ENCODE assay signal across 1 cellular context in genomic region chr1:234600418-234601216, GRCh38.
A peak's percentile ranks its signal among the peaks of the same experiment; 100 is the strongest.
TF ChIP-seq lines count a peak whose summit lies in the region.

No MANE protein-coding gene starts in this region.

TF ChIP-seq in HepG2, 621 proteins besides CTCF, POLR2A, EP300 and RAD21 (continued from another document and continues in another):
- peak in 1 of 2 experiments; percentile 59; a peak in 1 of 4 replicates for TF ChIP-seq REST (IDR thresholded peaks at IDR 0.05; ENCODE audit: borderline replicate concordance in 1 of 2, low read depth in 1 of 2, low read length in 2 of 2)
- TF ChIP-seq ZXDC (CRISPR knock-in tag; IDR thresholded peaks at IDR 0.05) = no peak
- TF ChIP-seq CBX1 (IDR thresholded peaks at IDR 0.05; ENCODE audit: low read depth) = no peak
- TF ChIP-seq ATF7-NPFF (CRISPR knock-in tag; IDR thresholded peaks at IDR 0.05; ENCODE audit: low read depth) = no peak
- TF ChIP-seq ZSCAN21 (CRISPR knock-in tag; IDR thresholded peaks at IDR 0.05; ENCODE audit: borderline replicate concordance) = no peak
- no peak for TF ChIP-seq GLI4 (CRISPR knock-in tag; IDR thresholded peaks at IDR 0.05; ENCODE audit: borderline replicate concordance)
- peak; percentile 74 for TF ChIP-seq HMG20A (CRISPR knock-in tag; IDR thresholded peaks at IDR 0.05; ENCODE audit: borderline replicate concordance)
- TF ChIP-seq KLF11 (CRISPR knock-in tag; IDR thresholded peaks at IDR 0.05) = peak; percentile 69
- peak; percentile 61; the same call in 1 of the 2 replicates for TF ChIP-seq ETV5 (CRISPR knock-in tag; IDR thresholded peaks at IDR 0.05; ENCODE audit: borderline replicate concordance)
- TF ChIP-seq SOX5 (CRISPR knock-in tag; IDR thresholded peaks at IDR 0.05; ENCODE audit: borderline replicate concordance) = peak; percentile 80; the same call in 1 of the 2 replicates
- TF ChIP-seq ZNF121 (CRISPR knock-in tag; IDR thresholded peaks at IDR 0.05) = no peak
- TF ChIP-seq PRDM10 (CRISPR knock-in tag; IDR thresholded peaks at IDR 0.05; ENCODE audit: low read depth) = peak; percentile 13; the same call in 1 of the 2 replicates
- TF ChIP-seq IRF1 (CRISPR knock-in tag; IDR thresholded peaks at IDR 0.05; ENCODE audit: low read depth) = no peak
- peak; percentile 55; the same call in 1 of the 2 replicates for TF ChIP-seq FOXK2 (IDR thresholded peaks at IDR 0.05)
- no peak for TF ChIP-seq ZNF839 (CRISPR knock-in tag; IDR thresholded peaks at IDR 0.05; ENCODE audit: borderline replicate concordance)
- TF ChIP-seq NR2C2 (CRISPR knock-in tag; IDR thresholded peaks at IDR 0.05; ENCODE audit: borderline replicate concordance) = peak; percentile 50
- TF ChIP-seq POLR2AphosphoS5 (IDR thresholded peaks at IDR 0.05; ENCODE audit: low read depth, low read length) = peak; percentile 68
- TF ChIP-seq CEBPG (CRISPR knock-in tag; IDR thresholded peaks at IDR 0.05) = peak; percentile 62
- TF ChIP-seq FOXA1 (IDR thresholded peaks at IDR 0.05) = no peak
- peak; percentile 83 for TF ChIP-seq FOXA1 (CRISPR knock-in tag; IDR thresholded peaks at IDR 0.05)
- peak; percentile 41; the same call in 1 of the 2 replicates for TF ChIP-seq PHF21A (CRISPR knock-in tag; IDR thresholded peaks at IDR 0.05)
- TF ChIP-seq HOXA3 (CRISPR knock-in tag; IDR thresholded peaks at IDR 0.05) = 0 out of 2 replicates have a peak, but pooled peaks have one; percentile 10
- TF ChIP-seq ETS1 (CRISPR knock-in tag; IDR thresholded peaks at IDR 0.05) = no peak
- peak; percentile 56; the same call in 1 of the 2 replicates for TF ChIP-seq TCF7L2 (IDR thresholded peaks at IDR 0.05; ENCODE audit: low read depth, low read length)
- 0 out of 2 replicates have a peak, but pooled peaks have one; percentile 8 for TF ChIP-seq ZNF510 (CRISPR knock-in tag; IDR thresholded peaks at IDR 0.05; ENCODE audit: low read depth)
- TF ChIP-seq SOX6 (IDR thresholded peaks at IDR 0.05) = no peak
- TF ChIP-seq SOX6 (CRISPR knock-in tag; IDR thresholded peaks at IDR 0.05) = peak; percentile 91
- 0 out of 2 replicates have a peak, but pooled peaks have one; percentile 33 for TF ChIP-seq ELF3 (CRISPR knock-in tag; IDR thresholded peaks at IDR 0.05)
- TF ChIP-seq FOXP4 (CRISPR knock-in tag; IDR thresholded peaks at IDR 0.05) = peak; percentile 69; the same call in 1 of the 2 replicates
- TF ChIP-seq SPEN (CRISPR knock-in tag; IDR thresholded peaks at IDR 0.05; ENCODE audit: low read depth) = 0 out of 2 replicates have a peak, but pooled peaks have one; percentile 12
- TF ChIP-seq ZBTB7B (CRISPR knock-in tag; IDR thresholded peaks at IDR 0.05) = peak; percentile 80; the same call in 1 of the 2 replicates
- peak; percentile 38; the same call in 1 of the 2 replicates for TF ChIP-seq MEF2D (CRISPR knock-in tag; IDR thresholded peaks at IDR 0.05)
- peak; percentile 61 for TF ChIP-seq FOXA3 (CRISPR knock-in tag; IDR thresholded peaks at IDR 0.05)
- TF ChIP-seq GATA4 (IDR thresholded peaks at IDR 0.05; ENCODE audit: borderline replicate concordance, low read depth) = peak; percentile 59; the same call in 1 of the 2 replicates
- peak; percentile 90 for TF ChIP-seq MED1 (CRISPR knock-in tag; IDR thresholded peaks at IDR 0.05)
- TF ChIP-seq SATB2 (CRISPR knock-in tag; IDR thresholded peaks at IDR 0.05) = no peak
- peak; percentile 66; the same call in 1 of the 2 replicates for TF ChIP-seq DRAP1 (CRISPR knock-in tag; IDR thresholded peaks at IDR 0.05)
- 0 out of 2 replicates have a peak, but pooled peaks have one; percentile 17 for TF ChIP-seq MIXL1 (CRISPR knock-in tag; IDR thresholded peaks at IDR 0.05)
- no peak for TF ChIP-seq ZKSCAN5 (CRISPR knock-in tag; IDR thresholded peaks at IDR 0.05)
- 0 out of 2 replicates have a peak, but pooled peaks have one; percentile 11 for TF ChIP-seq ZNF331 (CRISPR knock-in tag; IDR thresholded peaks at IDR 0.05)
- TF ChIP-seq ZFP1 (CRISPR knock-in tag; IDR thresholded peaks at IDR 0.05) = no peak
- TF ChIP-seq ISL2 (CRISPR knock-in tag; IDR thresholded peaks at IDR 0.05) = no peak; the same call in none of the 2 replicates
- TF ChIP-seq SIX1 (CRISPR knock-in tag; IDR thresholded peaks at IDR 0.05; ENCODE audit: borderline replicate concordance) = peak; percentile 54; the same call in 1 of the 2 replicates
- 0 out of 4 replicates have a peak, but pooled peaks of 1 of the 2 experiments have one; percentile 16 for TF ChIP-seq NR2F1 (CRISPR knock-in tag; IDR thresholded peaks at IDR 0.05)
- peak; percentile 45; the same call in 1 of the 2 replicates for TF ChIP-seq PATZ1 (CRISPR knock-in tag; IDR thresholded peaks at IDR 0.05)
- peak; percentile 27; the same call in 1 of the 2 replicates for TF ChIP-seq NR2F6 (IDR thresholded peaks at IDR 0.05)
- peak; percentile 47; the same call in 1 of the 2 replicates for TF ChIP-seq NR2F6 (CRISPR knock-in tag; IDR thresholded peaks at IDR 0.05)
- TF ChIP-seq SMC3 (IDR thresholded peaks at IDR 0.05; ENCODE audit: low read length) = no peak
- TF ChIP-seq FOXO1 (CRISPR knock-in tag; IDR thresholded peaks at IDR 0.05) = peak; percentile 52; the same call in 1 of the 2 replicates
- TF ChIP-seq IRF2 (CRISPR knock-in tag; IDR thresholded peaks at IDR 0.05) = peak; percentile 51; the same call in 1 of the 2 replicates
- TF ChIP-seq ZNF670 (CRISPR knock-in tag; IDR thresholded peaks at IDR 0.05; ENCODE audit: borderline replicate concordance) = no peak
- TF ChIP-seq GATAD2A (CRISPR knock-in tag; IDR thresholded peaks at IDR 0.05) = peak; percentile 90
